1 cellular context compared by ENCODE assay signal in the genomic region with DNA sequence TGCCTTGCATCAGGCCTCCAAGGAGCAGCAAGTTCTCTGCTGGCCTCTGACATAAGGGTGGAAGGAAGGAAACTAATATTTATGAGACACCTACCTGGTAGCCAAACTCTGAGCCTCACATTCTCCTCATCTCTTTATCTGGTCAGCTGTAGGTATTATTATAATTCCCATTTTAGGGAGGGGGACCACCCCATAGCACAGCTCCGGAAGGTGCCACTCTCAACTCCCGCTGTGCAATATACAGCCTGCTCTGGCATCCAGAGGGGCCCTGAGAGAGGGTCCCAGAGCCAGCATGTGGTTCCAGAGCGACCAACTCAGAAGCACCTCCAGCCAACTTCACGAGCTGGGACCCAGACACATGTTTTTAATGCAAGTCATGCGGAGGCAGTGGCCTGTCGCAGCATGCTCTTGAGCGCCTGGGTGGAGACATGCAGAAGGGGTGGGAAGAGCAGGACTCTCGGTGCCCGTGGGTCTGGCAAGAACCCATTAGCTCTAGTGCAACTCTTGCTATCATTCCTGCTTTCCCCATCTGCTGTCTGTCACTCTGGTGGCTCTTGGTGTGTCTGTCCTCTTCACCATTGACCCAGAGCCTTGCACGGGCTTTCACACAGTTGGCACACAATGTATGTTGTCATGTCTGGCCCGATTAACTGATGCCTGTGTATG.
TF ChIP-seq lines count a peak whose summit lies in the region.

No MANE protein-coding gene starts in this region.

TF ChIP-seq in K562, 482 proteins besides CTCF, POLR2A, EP300 and RAD21 (continued from another document and continues in another):
- TF ChIP-seq PHF21A (IDR thresholded peaks at IDR 0.05; ENCODE audit: borderline replicate concordance, low read depth) (no peak), ZSCAN32 (CRISPR knock-in tag; IDR thresholded peaks at IDR 0.05) (no peak), ZNF778 (CRISPR knock-in tag; IDR thresholded peaks at IDR 0.05) (no peak), NR2F6 (CRISPR knock-in tag; IDR thresholded peaks at IDR 0.05) (no peak), SETDB1 (IDR thresholded peaks at IDR 0.05; ENCODE audit: low read length) (no peak), ZNF282 (CRISPR knock-in tag; IDR thresholded peaks at IDR 0.05) (no peak), RCOR1 (IDR thresholded peaks at IDR 0.05; ENCODE audit: borderline replicate concordance in 1 of 2, low read depth in 2 of 2, low read length in 2 of 2) (no peak), KDM2B (CRISPR knock-in tag; IDR thresholded peaks at IDR 0.05) (no peak), ZFP1 (CRISPR knock-in tag; IDR thresholded peaks at IDR 0.05) (no peak), SOX6 (IDR thresholded peaks at IDR 0.05) (no peak), ETV5 (CRISPR knock-in tag; IDR thresholded peaks at IDR 0.05; ENCODE audit: low read depth) (no peak), GATAD2A (IDR thresholded peaks at IDR 0.05) (peak; percentile 73), HMG20A (CRISPR knock-in tag; conservative IDR thresholded peaks at IDR 0.05) (no peak), WHSC1 (IDR thresholded peaks at IDR 0.05; ENCODE audit: low read length) (no peak), CBX5 (IDR thresholded peaks at IDR 0.05; ENCODE audit: borderline replicate concordance, low read depth) (no peak), TGIF2 (CRISPR knock-in tag; IDR thresholded peaks at IDR 0.05) (no peak), ARID1B (IDR thresholded peaks at IDR 0.05) (peak; percentile 53), ZFP36 (IDR thresholded peaks at IDR 0.05; ENCODE audit: low read depth, low read length, partially characterized antibody) (no peak), MCM3 (IDR thresholded peaks at IDR 0.05) (no peak), STAT5A (IDR thresholded peaks at IDR 0.05; ENCODE audit: borderline replicate concordance, low read length) (no peak), PHF8 (IDR thresholded peaks at IDR 0.05; ENCODE audit: borderline replicate concordance, low read length) (peak; percentile 49; the same call in 1 of the 2 replicates), RNF2 (IDR thresholded peaks at IDR 0.05) (no peak), NCOA2 (IDR thresholded peaks at IDR 0.05; ENCODE audit: partially characterized antibody in 2 of 2) (no peak), NFIC (IDR thresholded peaks at IDR 0.05) (0 out of 2 replicates have a peak, but pooled peaks have one; percentile 14), FOXO4 (CRISPR knock-in tag; IDR thresholded peaks at IDR 0.05) (no peak), ZNF184 (CRISPR knock-in tag; IDR thresholded peaks at IDR 0.05) (no peak), EHMT2 (IDR thresholded peaks at IDR 0.05) (no peak)
- TF ChIP-seq, protein P1, sequence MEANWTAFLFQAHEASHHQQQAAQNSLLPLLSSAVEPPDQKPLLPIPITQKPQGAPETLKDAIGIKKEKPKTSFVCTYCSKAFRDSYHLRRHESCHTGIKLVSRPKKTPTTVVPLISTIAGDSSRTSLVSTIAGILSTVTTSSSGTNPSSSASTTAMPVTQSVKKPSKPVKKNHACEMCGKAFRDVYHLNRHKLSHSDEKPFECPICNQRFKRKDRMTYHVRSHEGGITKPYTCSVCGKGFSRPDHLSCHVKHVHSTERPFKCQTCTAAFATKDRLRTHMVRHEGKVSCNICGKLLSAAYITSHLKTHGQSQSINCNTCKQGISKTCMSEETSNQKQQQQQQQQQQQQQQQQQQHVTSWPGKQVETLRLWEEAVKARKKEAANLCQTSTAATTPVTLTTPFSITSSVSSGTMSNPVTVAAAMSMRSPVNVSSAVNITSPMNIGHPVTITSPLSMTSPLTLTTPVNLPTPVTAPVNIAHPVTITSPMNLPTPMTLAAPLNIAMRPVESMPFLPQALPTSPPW (CRISPR knock-in tag; IDR thresholded peaks at IDR 0.05) = no peak; the same call in 1 of the 2 replicates
- TF ChIP-seq, protein P2, sequence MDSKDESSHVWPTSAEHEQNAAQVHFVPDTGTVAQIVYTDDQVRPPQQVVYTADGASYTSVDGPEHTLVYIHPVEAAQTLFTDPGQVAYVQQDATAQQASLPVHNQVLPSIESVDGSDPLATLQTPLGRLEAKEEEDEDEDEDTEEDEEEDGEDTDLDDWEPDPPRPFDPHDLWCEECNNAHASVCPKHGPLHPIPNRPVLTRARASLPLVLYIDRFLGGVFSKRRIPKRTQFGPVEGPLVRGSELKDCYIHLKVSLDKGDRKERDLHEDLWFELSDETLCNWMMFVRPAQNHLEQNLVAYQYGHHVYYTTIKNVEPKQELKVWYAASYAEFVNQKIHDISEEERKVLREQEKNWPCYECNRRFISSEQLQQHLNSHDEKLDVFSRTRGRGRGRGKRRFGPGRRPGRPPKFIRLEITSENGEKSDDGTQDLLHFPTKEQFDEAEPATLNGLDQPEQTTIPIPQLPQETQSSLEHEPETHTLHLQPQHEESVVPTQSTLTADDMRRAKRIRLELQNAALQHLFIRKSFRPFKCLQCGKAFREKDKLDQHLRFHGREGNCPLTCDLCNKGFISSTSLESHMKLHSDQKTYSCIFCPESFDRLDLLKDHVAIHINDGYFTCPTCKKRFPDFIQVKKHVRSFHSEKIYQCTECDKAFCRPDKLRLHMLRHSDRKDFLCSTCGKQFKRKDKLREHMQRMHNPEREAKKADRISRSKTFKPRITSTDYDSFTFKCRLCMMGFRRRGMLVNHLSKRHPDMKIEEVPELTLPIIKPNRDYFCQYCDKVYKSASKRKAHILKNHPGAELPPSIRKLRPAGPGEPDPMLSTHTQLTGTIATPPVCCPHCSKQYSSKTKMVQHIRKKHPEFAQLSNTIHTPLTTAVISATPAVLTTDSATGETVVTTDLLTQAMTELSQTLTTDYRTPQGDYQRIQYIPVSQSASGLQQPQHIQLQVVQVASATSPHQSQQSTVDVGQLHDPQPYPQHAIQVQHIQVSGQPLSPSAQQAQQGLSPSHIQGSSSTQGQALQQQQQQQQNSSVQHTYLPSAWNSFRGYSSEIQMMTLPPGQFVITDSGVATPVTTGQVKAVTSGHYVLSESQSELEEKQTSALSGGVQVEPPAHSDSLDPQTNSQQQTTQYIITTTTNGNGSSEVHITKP (IDR thresholded peaks at IDR 0.05; ENCODE audit: partially characterized antibody) = peak; percentile 9
- TF ChIP-seq, protein P3, sequence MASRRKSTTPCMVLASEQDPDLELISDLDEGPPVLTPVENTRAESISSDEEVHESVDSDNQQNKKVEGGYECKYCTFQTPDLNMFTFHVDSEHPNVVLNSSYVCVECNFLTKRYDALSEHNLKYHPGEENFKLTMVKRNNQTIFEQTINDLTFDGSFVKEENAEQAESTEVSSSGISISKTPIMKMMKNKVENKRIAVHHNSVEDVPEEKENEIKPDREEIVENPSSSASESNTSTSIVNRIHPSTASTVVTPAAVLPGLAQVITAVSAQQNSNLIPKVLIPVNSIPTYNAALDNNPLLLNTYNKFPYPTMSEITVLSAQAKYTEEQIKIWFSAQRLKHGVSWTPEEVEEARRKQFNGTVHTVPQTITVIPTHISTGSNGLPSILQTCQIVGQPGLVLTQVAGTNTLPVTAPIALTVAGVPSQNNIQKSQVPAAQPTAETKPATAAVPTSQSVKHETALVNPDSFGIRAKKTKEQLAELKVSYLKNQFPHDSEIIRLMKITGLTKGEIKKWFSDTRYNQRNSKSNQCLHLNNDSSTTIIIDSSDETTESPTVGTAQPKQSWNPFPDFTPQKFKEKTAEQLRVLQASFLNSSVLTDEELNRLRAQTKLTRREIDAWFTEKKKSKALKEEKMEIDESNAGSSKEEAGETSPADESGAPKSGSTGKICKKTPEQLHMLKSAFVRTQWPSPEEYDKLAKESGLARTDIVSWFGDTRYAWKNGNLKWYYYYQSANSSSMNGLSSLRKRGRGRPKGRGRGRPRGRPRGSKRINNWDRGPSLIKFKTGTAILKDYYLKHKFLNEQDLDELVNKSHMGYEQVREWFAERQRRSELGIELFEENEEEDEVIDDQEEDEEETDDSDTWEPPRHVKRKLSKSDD (conservative IDR thresholded peaks at IDR 0.05; ENCODE audit: low read length) = no peak
- TF ChIP-seq, protein P4, sequence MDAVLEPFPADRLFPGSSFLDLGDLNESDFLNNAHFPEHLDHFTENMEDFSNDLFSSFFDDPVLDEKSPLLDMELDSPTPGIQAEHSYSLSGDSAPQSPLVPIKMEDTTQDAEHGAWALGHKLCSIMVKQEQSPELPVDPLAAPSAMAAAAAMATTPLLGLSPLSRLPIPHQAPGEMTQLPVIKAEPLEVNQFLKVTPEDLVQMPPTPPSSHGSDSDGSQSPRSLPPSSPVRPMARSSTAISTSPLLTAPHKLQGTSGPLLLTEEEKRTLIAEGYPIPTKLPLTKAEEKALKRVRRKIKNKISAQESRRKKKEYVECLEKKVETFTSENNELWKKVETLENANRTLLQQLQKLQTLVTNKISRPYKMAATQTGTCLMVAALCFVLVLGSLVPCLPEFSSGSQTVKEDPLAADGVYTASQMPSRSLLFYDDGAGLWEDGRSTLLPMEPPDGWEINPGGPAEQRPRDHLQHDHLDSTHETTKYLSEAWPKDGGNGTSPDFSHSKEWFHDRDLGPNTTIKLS (IDR thresholded peaks at IDR 0.05; ENCODE audit: borderline replicate concordance, low read depth) = peak; percentile 23; the same call in 1 of the 2 replicates
- TF ChIP-seq, protein P5, sequence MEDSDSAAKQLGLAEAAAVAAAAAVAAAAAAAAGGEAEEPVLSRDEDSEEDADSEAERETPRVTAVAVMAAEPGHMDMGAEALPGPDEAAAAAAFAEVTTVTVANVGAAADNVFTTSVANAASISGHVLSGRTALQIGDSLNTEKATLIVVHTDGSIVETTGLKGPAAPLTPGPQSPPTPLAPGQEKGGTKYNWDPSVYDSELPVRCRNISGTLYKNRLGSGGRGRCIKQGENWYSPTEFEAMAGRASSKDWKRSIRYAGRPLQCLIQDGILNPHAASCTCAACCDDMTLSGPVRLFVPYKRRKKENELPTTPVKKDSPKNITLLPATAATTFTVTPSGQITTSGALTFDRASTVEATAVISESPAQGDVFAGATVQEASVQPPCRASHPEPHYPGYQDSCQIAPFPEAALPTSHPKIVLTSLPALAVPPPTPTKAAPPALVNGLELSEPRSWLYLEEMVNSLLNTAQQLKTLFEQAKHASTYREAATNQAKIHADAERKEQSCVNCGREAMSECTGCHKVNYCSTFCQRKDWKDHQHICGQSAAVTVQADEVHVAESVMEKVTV (CRISPR knock-in tag; IDR thresholded peaks at IDR 0.05) = no peak
